8 cellular contexts compared by ENCODE assay signal in genomic region chr13:40920826-40921225, GRCh38.
DNase-seq lines count a peak whose midpoint lies in the region; ATAC-seq, FAIRE-seq and TF ChIP-seq lines count a peak whose summit lies in the region.

No MANE protein-coding gene starts in this region.

- H2BK12ac ChIP-seq in H1 (ENCODE audit: low read depth, low read length), result no peak overlapping the region

- FAIRE-seq in H1 (lab: Jason Lieb, UNC), result no peak

- H3K18ac ChIP-seq in H1 (ENCODE audit: extremely low read depth, low read length), result no peak overlapping the region

- H3K27me3 Mint-ChIP-seq in CD14-positive monocyte (ENCODE audit: low read depth in 3 of 3), result peaks cover 0 to 2% (median 0%) of the 10 kb centered on the region in 3 donors
- H3K27me3 Mint-ChIP-seq in neural progenitor cell (ENCODE audit: insufficient read depth, low read depth), result no peaks in the 10 kb centered on the region

- DNase-seq in CD14-positive monocyte (ENCODE audit: low spot score) (no peak), H1 (ENCODE audit: low read depth in 1 of 2, low spot score in 2 of 2) (no peak), neural progenitor cell (ENCODE audit: low spot score) (no peak), hypothalamus (lab: John Stamatoyannopoulos, UW) (no peak), NCI-H1930 (lab: John Stamatoyannopoulos, UW) (no peak), CD1c-positive myeloid dendritic cell (ENCODE audit: extremely low spot score) (no peak)

- H3K36me3 ChIP-seq in OCI-LY1 (ENCODE audit: insufficient read depth, low read length) (no peaks in the 10 kb centered on the region), H1 (ENCODE audit: control insufficient read depth in 2 of 4, insufficient read depth in 4 of 4, low read length in 3 of 4) (no peaks in the 10 kb centered on the region), neural progenitor cell (no peaks in the 10 kb centered on the region)

- H3K9ac ChIP-seq in OCI-LY1 (ENCODE audit: low read length) (peak overlapping the region; percentile 84), H1 (replicated peaks in 1 of 4; ENCODE audit: extremely low read depth in 1 of 4, low read depth in 3 of 4, low read length in 3 of 4) (peak overlapping the region in 1 of 4 experiments; percentile 53; a peak in 3 of 7 replicates), neural progenitor cell (no peak overlapping the region)

- POLR2A ChIA-PET in H1 (lab: Charles Lee; ENCODE audit: partially characterized antibody), result interaction anchor here (0.6 to 2.3 kb wide), 8 partner anchors 12 to 238 kb away, joined by 3 to 12 read pairs (median 3); partner anchors contain the start of gene WBP4

- TF ChIP-seq CTCF in CD14-positive monocyte (IDR thresholded peaks at IDR 0.05) (no peak), OCI-LY1 (IDR thresholded peaks at IDR 0.05; ENCODE audit: low read length) (no peak), H1 (IDR thresholded peaks at IDR 0.05; ENCODE audit: control extremely low read depth in 1 of 3, insufficient read depth in 1 of 3, low read depth in 1 of 3, low read length in 3 of 3) (no peak), neural progenitor cell (IDR thresholded peaks at IDR 0.05) (no peak)

- H3K27ac ChIP-seq in OCI-LY1 (ENCODE audit: low read depth, low read length, poor library complexity, severe bottlenecking) (peak overlapping the region; percentile 58), H1 (ENCODE audit: low read depth, low read length) (no peak overlapping the region), neural progenitor cell (no peak overlapping the region)

- no peak overlapping the region for H4K8ac ChIP-seq in H1 (ENCODE audit: extremely low read depth, insufficient read depth, low read length)

- intact Hi-C loops in CD14-positive monocyte (cut with micrococcal nuclease), result loop anchor here in 1 of 2 donors (10.0 kb wide), 1 partner anchor 146 kb away; the partner anchor contains the start of gene MRPS31

- peak overlapping the region; percentile 99 for H3K4me3 Mint-ChIP-seq in CD14-positive monocyte
- peak overlapping the region; percentile 95 for H3K4me3 Mint-ChIP-seq in neural progenitor cell

- no peak for TF ChIP-seq EP300 in H1 (IDR thresholded peaks at IDR 0.05; ENCODE audit: borderline replicate concordance in 1 of 2, low read depth in 2 of 2, low read length in 2 of 2)

- peaks cover 33% of the 10 kb centered on the region for H3K4me1 Mint-ChIP-seq in CD14-positive monocyte
- H3K4me1 Mint-ChIP-seq in neural progenitor cell, result peaks cover 14% of the 10 kb centered on the region

- no peaks in the 10 kb centered on the region for H3K79me1 ChIP-seq in H1 (ENCODE audit: low read depth, low read length)

- peak overlapping the region; percentile 62 to 95 (median 91) for H3K27ac Mint-ChIP-seq in CD14-positive monocyte
- peak overlapping the region; percentile 97 for H3K27ac Mint-ChIP-seq in neural progenitor cell

- CTCF ChIA-PET in H1 (lab: Charles Lee; ENCODE audit: partially characterized antibody), result interaction anchor here (0.6 to 2.7 kb wide), 4 partner anchors 15 to 144 kb away, joined by 3 to 15 read pairs (median 4); no protein-coding TSS in a partner anchor

- H3K9me2 ChIP-seq in OCI-LY1 (ENCODE audit: low read depth, low read length), result no peaks in the 10 kb centered on the region

- no peaks in the 10 kb centered on the region for H3K9me3 ChIP-seq in OCI-LY1 (ENCODE audit: low read length)
- H3K9me3 ChIP-seq in H1 (ENCODE audit: insufficient read depth in 2 of 2, low read depth in 1 of 2, low read length in 1 of 2), result no peaks in the 10 kb centered on the region
- H3K9me3 ChIP-seq in neural progenitor cell (ENCODE audit: low read depth), result no peaks in the 10 kb centered on the region

- H3K23ac ChIP-seq in H1 (ENCODE audit: insufficient read length), result no peak overlapping the region

- H2BK120ac ChIP-seq in H1 (replicated peaks; ENCODE audit: low read depth, low read length), result no peak overlapping the region

- H3F3A ChIP-seq in OCI-LY1 (ENCODE audit: insufficient read depth, low read length) (peaks cover 22% of the 10 kb centered on the region), neural progenitor cell (ENCODE audit: low read depth) (peaks cover 23% of the 10 kb centered on the region)

- no peak overlapping the region; the same call in 1 of the 2 replicates for H2AFZ ChIP-seq in OCI-LY1 (ENCODE audit: low read length)
- H2AFZ ChIP-seq in H1 (ENCODE audit: low read length), result peak overlapping the region; percentile 74; the same call in 1 of the 2 replicates
- peak overlapping the region; percentile 74 for H2AFZ ChIP-seq in neural progenitor cell (replicated peaks)

- H3K23me2 ChIP-seq in H1 (ENCODE audit: low read depth, low read length), result no peaks in the 10 kb centered on the region

- H3K14ac ChIP-seq in H1 (ENCODE audit: insufficient read length), result no peak overlapping the region

- no peak overlapping the region for H4K91ac ChIP-seq in H1 (replicated peaks; ENCODE audit: insufficient read length, low read length)

- no peak overlapping the region for H2BK5ac ChIP-seq in H1 (ENCODE audit: low read depth, low read length)

- peaks cover 0 to under 1% of the 10 kb centered on the region in 2 donors for H3K36me3 Mint-ChIP-seq in CD14-positive monocyte
- H3K36me3 Mint-ChIP-seq in neural progenitor cell, result peaks cover 2% of the 10 kb centered on the region

- H3K4ac ChIP-seq in H1 (replicated peaks; ENCODE audit: insufficient read length, low read depth, low read length), result no peak overlapping the region

- H3K4me3 ChIP-seq in OCI-LY1 (ENCODE audit: low read depth, low read length, poor library complexity, severe bottlenecking) (peak overlapping the region; percentile 87), H1 (ENCODE audit: extremely low read depth in 1 of 4, insufficient read depth in 2 of 4, low read depth in 3 of 4, low read length in 4 of 4) (peak overlapping the region; percentile 70 to 81 (median 74)), neural progenitor cell (peak overlapping the region; percentile 64)

- H3K27me3 ChIP-seq in OCI-LY1 (ENCODE audit: insufficient read depth, low read length) (no peaks in the 10 kb centered on the region), H1 (replicated peaks in 1 of 4; ENCODE audit: control insufficient read depth in 3 of 4, extremely low read depth in 1 of 4, insufficient read depth in 3 of 4, low read length in 3 of 4) (no peaks in the 10 kb centered on the region), neural progenitor cell (no peaks in the 10 kb centered on the region)

- H3K4me1 ChIP-seq in OCI-LY1 (ENCODE audit: insufficient read depth, low read length, severe bottlenecking) (peaks cover 17% of the 10 kb centered on the region), H1 (replicated peaks in 1 of 4; ENCODE audit: control insufficient read depth in 3 of 4, insufficient read depth in 4 of 4, low read length in 3 of 4) (no peaks in the 10 kb centered on the region; a peak in 2 of 7 replicates), neural progenitor cell (peaks cover 4% of the 10 kb centered on the region)

- H3K56ac ChIP-seq in H1 (replicated peaks; ENCODE audit: insufficient read length, low read depth, low read length), result no peak overlapping the region

- H3K4me2 ChIP-seq in OCI-LY1 (ENCODE audit: low read length) (peak overlapping the region; percentile 90), H1 (ENCODE audit: insufficient read depth in 1 of 2, low read depth in 2 of 2, low read length in 2 of 2) (peak overlapping the region; percentile 67 to 91), neural progenitor cell (peak overlapping the region; percentile 82)

- no peak for ATAC-seq in HG02970 (IDR thresholded peaks at IDR 0.05; ENCODE audit: low FRiP score, unreplicated experiment)

- 72% methylated on average over 5 of the region's 5 CpGs; no CpG with 5 or more reads in 1 of the 2 experiments for WGBS in H1 (ENCODE audit: extremely low coverage in 1 of 2, insufficient coverage in 1 of 2, insufficient read length in 1 of 2, insufficient replicate concordance in 2 of 2, low coverage in 1 of 2, low lambda C conversion rate in 2 of 2, missing lambda C conversion rate in 1 of 2), 2 experiments

- H2BK15ac ChIP-seq in H1 (ENCODE audit: low read length), result no peak overlapping the region

- no peak for TF ChIP-seq RAD21 in H1 (IDR thresholded peaks at IDR 0.05 in 1 of 2, conservative IDR thresholded peaks at IDR 0.05 in 1 of 2; ENCODE audit: low read depth in 2 of 2, low read length in 2 of 2)

- no peak overlapping the region for H2AK5ac ChIP-seq in H1 (ENCODE audit: low read depth, low read length)

- H4K5ac ChIP-seq in H1 (ENCODE audit: insufficient read length, low read depth, low read length), result no peak overlapping the region

- 0 out of 2 replicates have a peak, but pooled peaks cover 6% of the 10 kb centered on the region for H3K79me2 ChIP-seq in OCI-LY1 (ENCODE audit: insufficient read depth, low read length)
- no peaks in the 10 kb centered on the region for H3K79me2 ChIP-seq in H1 (ENCODE audit: control insufficient read depth in 1 of 2, insufficient read depth in 2 of 2, low read length in 2 of 2)
- peaks cover 22% of the 10 kb centered on the region for H3K79me2 ChIP-seq in neural progenitor cell (ENCODE audit: low read depth)

- H2BK20ac ChIP-seq in H1 (ENCODE audit: low read length), result no peak overlapping the region

- no peaks in the 10 kb centered on the region for H4K20me1 ChIP-seq in OCI-LY1 (ENCODE audit: insufficient read depth, low read length)
- H4K20me1 ChIP-seq in H1 (replicated peaks in 1 of 2; ENCODE audit: control insufficient read depth in 1 of 2, insufficient read depth in 2 of 2, low read length in 2 of 2), result peaks cover 0 to 1% of the 10 kb centered on the region in 2 experiments
- no peaks in the 10 kb centered on the region for H4K20me1 ChIP-seq in neural progenitor cell (ENCODE audit: low read depth)

- H3K9me3 Mint-ChIP-seq in CD14-positive monocyte (peaks cover 0 to 3% (median 0%) of the 10 kb centered on the region in 7 donors), neural progenitor cell (peaks cover 3% of the 10 kb centered on the region)

- TF ChIP-seq POLR2A in H1 (IDR thresholded peaks at IDR 0.05; ENCODE audit: control extremely low read depth in 1 of 2, low read depth in 2 of 2, low read length in 2 of 2), result no peak

TF ChIP-seq in H1, 55 proteins besides CTCF, POLR2A, EP300 and RAD21 (continues in another document):
- TF ChIP-seq CBX8 (IDR thresholded peaks at IDR 0.05; ENCODE audit: borderline replicate concordance, low read depth, low read length) (no peak), TEAD4 (IDR thresholded peaks at IDR 0.05; ENCODE audit: low read depth, low read length) (no peak), CEBPB (IDR thresholded peaks at IDR 0.05; ENCODE audit: low read depth, low read length) (no peak), E2F6 (IDR thresholded peaks at IDR 0.05) (no peak), CHD1 (IDR thresholded peaks at IDR 0.05; ENCODE audit: low read depth, low read length) (no peak), TCF12 (IDR thresholded peaks at IDR 0.05; ENCODE audit: low read depth, low read length) (no peak), CHD2 (IDR thresholded peaks at IDR 0.05; ENCODE audit: low read length) (no peak), EZH2 (IDR thresholded peaks at IDR 0.05; ENCODE audit: low read depth, low read length, severe bottlenecking) (no peak)
